In the genomic region with DNA sequence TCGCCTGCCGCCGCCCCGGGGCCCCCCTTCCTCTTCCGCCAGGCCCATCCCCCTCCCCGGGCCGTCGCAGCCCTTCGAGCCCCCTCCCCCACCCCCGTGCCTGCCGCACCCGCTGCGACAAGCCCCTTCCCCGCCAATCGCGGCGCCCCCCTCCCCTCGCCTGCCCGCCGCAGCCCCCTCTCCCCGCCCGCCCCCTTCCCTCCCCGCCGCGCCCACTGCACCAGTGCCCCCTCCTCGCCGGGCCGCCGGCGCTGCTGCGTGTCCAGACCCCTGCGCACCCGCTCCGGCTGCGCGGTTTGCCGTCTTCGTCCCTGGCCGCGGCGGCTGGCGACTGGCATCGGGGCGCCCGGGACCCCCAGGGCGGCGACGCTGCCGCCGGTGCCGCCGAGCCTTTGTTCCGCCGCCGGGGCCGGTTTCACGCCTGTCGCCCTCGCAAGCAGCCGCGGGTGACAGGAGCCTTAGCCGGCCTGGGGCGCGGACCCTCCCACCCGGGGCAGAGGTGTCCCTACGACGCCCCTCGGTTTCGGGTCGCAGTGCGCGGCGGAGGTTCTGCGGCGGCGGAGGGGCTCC, we compare ENCODE assay signal across 11 cellular contexts. TPM values are rescaled to one million over a fixed set of nuclear protein-coding genes. Genes with fewer than 3 reads are reported as not detected.
DNase-seq lines count a peak whose midpoint lies in the region; ATAC-seq and TF ChIP-seq lines count a peak whose summit lies in the region.
"Had no signal": no experiment of that assay in that cellular context is flagged by ENCODE, and none has a peak within 500 bp of the region (broad histone marks: within the 10 kb centered on the region; RNA-seq: fewer than 3 reads in every experiment).

No MANE protein-coding gene starts in this region.

- H3K79me2 ChIP-seq in neural progenitor cell (ENCODE audit: low read depth): peaks cover 15% of the 10 kb centered on the region

- TF ChIP-seq POLR2A in esophagus squamous epithelium (IDR thresholded peaks at IDR 0.05): no peak

- no peaks in the 10 kb centered on the region for H3K36me3 Mint-ChIP-seq in neural progenitor cell
- H3K36me3 Mint-ChIP-seq: activated naive CD4-positive, alpha-beta T cell treated with anti-CD3 and anti-CD28 coated beads, Interleukin-2, amount 50 U/mL, for 24 hours had no signal

- no peak overlapping the region for H2AFZ ChIP-seq in neural progenitor cell (replicated peaks)

- H3K4me3 ChIP-seq in esophagus squamous epithelium (peak overlapping the region; percentile 28 to 84 (median 66)), neural progenitor cell (peak overlapping the region; percentile 65)

- peaks cover 28% of the 10 kb centered on the region for H3F3A ChIP-seq in neural progenitor cell (ENCODE audit: low read depth)

- peak overlapping the region; percentile 95 for H3K4me2 ChIP-seq in neural progenitor cell

- peaks cover 0 to 1% (median 0%) of the 10 kb centered on the region in 3 donors for H3K36me3 ChIP-seq in esophagus squamous epithelium
- H3K36me3 ChIP-seq in neural progenitor cell: no peaks in the 10 kb centered on the region

- peak overlapping the region; percentile 93 for H3K4me3 Mint-ChIP-seq in neural progenitor cell

- peaks cover 45% of the 10 kb centered on the region for H3K4me1 Mint-ChIP-seq in neural progenitor cell

- peak overlapping the region; percentile 67 for H3K27ac ChIP-seq in 22Rv1
- H3K27ac ChIP-seq in esophagus squamous epithelium: peak overlapping the region; percentile 29 to 85 (median 42)
- no peak overlapping the region for H3K27ac ChIP-seq in neural progenitor cell

- peaks cover 89% of the 10 kb centered on the region for H4K20me1 ChIP-seq in neural progenitor cell (ENCODE audit: low read depth)

- intact Hi-C loops in esophagus squamous epithelium (cut with DNase I): no loop called here

- TF ChIP-seq CTCF in 22Rv1 (IDR thresholded peaks at IDR 0.05) (no peak), esophagus squamous epithelium (IDR thresholded peaks at IDR 0.05) (no peak), neural progenitor cell (IDR thresholded peaks at IDR 0.05) (no peak)

- H3K9ac ChIP-seq in neural progenitor cell: no peak overlapping the region

- H3K27me3 Mint-ChIP-seq in neural progenitor cell (ENCODE audit: insufficient read depth, low read depth): peaks cover 8% of the 10 kb centered on the region

- DNase-seq in NCI-H69 (lab: John Stamatoyannopoulos, UW) (peak; percentile 18), esophagus squamous epithelium (lab: John Stamatoyannopoulos, UW) (no peak), neural progenitor cell (ENCODE audit: low spot score) (peak; percentile 75), D341Med (ENCODE audit: low spot score) (no peak)
- no peak for DNase-seq in stimulated activated CD4-positive, alpha-beta T cell treated with anti-CD3 and anti-CD28 coated beads, Interleukin-4, amount 100 ng/mL, for 24 hours
- no peak for DNase-seq in activated CD4-positive, alpha-beta T cell treated with anti-CD3 and anti-CD28 coated beads for 1 hour
- DNase-seq: activated CD4-positive, alpha-beta T cell treated with anti-CD3 and anti-CD28 coated beads for 36 hours; NCI-H510A had no signal

- WGBS in esophagus squamous epithelium, 2 donors: no CpG with 5 or more reads among the region's 76 CpGs

- no peak for ATAC-seq in GM18498 (IDR thresholded peaks at IDR 0.05; ENCODE audit: unreplicated experiment)
- ATAC-seq: activated CD4-positive, alpha-beta T cell treated with anti-CD3 and anti-CD28 coated beads for 36 hours had no signal

- H3K9me3 Mint-ChIP-seq in neural progenitor cell: no peaks in the 10 kb centered on the region
- H3K9me3 Mint-ChIP-seq: activated naive CD4-positive, alpha-beta T cell treated with anti-CD3 and anti-CD28 coated beads, Interleukin-2, amount 50 U/mL, for 24 hours had no signal

- peaks cover 0 to 73% (median 0%) of the 10 kb centered on the region in 4 donors for H3K27me3 ChIP-seq in esophagus squamous epithelium
- peaks cover 36% of the 10 kb centered on the region for H3K27me3 ChIP-seq in neural progenitor cell

- H3K9me3 ChIP-seq in esophagus squamous epithelium: no peaks in the 10 kb centered on the region
- no peaks in the 10 kb centered on the region for H3K9me3 ChIP-seq in neural progenitor cell (ENCODE audit: low read depth)

- H3K4me1 ChIP-seq in esophagus squamous epithelium: peaks cover 71 to 97% (median 76%) of the 10 kb centered on the region in 3 donors
- H3K4me1 ChIP-seq in neural progenitor cell: peaks cover 67% of the 10 kb centered on the region

- H3K27ac Mint-ChIP-seq in neural progenitor cell: no peak overlapping the region
- H3K27ac Mint-ChIP-seq: activated CD4-positive, alpha-beta T cell treated with anti-CD3 and anti-CD28 coated beads for 36 hours; activated naive CD4-positive, alpha-beta T cell treated with anti-CD3 and anti-CD28 coated beads, Interleukin-2, amount 50 U/mL, for 24 hours had no signal

RNA-seq across cellular contexts. Expression of a gene that starts 18.1 kb away (rescaled TPM):
- total RNA-seq in esophagus squamous epithelium (100 to 1,000 TPM in 1 of 4 donors, 10 to 100 TPM in 3; 59.3 to 129 (median 78.6) TPM), neural progenitor cell (ENCODE audit: low replicate concordance) (14.2 and 65.0 TPM in 2 replicates)

Comparison
In these comparisons a context has a peak if more than half of its experiments do, and no peak if none do; other contexts are left out.
1. DNase-seq: peak in NCI-H69 (single experiment) and neural progenitor cell (single experiment); none in esophagus squamous epithelium (single experiment), stimulated activated CD4-positive, alpha-beta T cell treated with anti-CD3 and anti-CD28 coated beads, Interleukin-4, amount 100 ng/mL, for 24 hours (single experiment), activated CD4-positive, alpha-beta T cell treated with anti-CD3 and anti-CD28 coated beads for 1 hour (single experiment) and D341Med (single experiment).